Comparison of ENCODE assay signal across 12 cellular contexts in genomic region chr22:36322602-36322915, GRCh38.
DNase-seq lines count a peak whose midpoint lies in the region; ATAC-seq and TF ChIP-seq lines count a peak whose summit lies in the region.
"Had no signal": no experiment of that assay in that cellular context is flagged by ENCODE, and none has a peak within 500 bp of the region (broad histone marks: within the 10 kb centered on the region; RNA-seq: fewer than 3 reads in every experiment).

No MANE protein-coding gene starts in this region.

- WGBS in mammary epithelial cell (ENCODE audit: low coverage, missing lambda C conversion rate) = 84% methylated on average over 10 of the region's 11 CpGs
- 63 to 85% methylated on average over 5 to 7 of the region's 11 CpGs for WGBS in tibial nerve, 2 donors
- WGBS in endodermal cell (ENCODE audit: insufficient coverage in 1 of 2, insufficient read length in 1 of 2), 2 experiments = 93 to 96% methylated on average over 7 to 11 of the region's 11 CpGs

- H2AFZ ChIP-seq in mammary epithelial cell (ENCODE audit: low read depth, low read length) = no peak overlapping the region

- H3K27me3 ChIP-seq in mammary epithelial cell (ENCODE audit: insufficient read depth, low read length) (no peaks in the 10 kb centered on the region), neutrophil (no peaks in the 10 kb centered on the region), tibial nerve (no peaks in the 10 kb centered on the region), endodermal cell (ENCODE audit: control insufficient read depth, insufficient read depth, low read length, poor library complexity, severe bottlenecking) (no peaks in the 10 kb centered on the region)

- H4K20me1 ChIP-seq in mammary epithelial cell (ENCODE audit: insufficient read depth, low read length) = no peaks in the 10 kb centered on the region

- H3K9me3 ChIP-seq in mammary epithelial cell (replicated peaks; ENCODE audit: insufficient read depth, low read length) = no peaks in the 10 kb centered on the region
- H3K9me3 ChIP-seq in neutrophil = peaks cover 4% of the 10 kb centered on the region
- no peaks in the 10 kb centered on the region for H3K9me3 ChIP-seq in tibial nerve
- H3K9me3 ChIP-seq in endodermal cell (ENCODE audit: control insufficient read depth, low read length) = no peaks in the 10 kb centered on the region

- no peak overlapping the region for H3K9ac ChIP-seq in mammary epithelial cell (ENCODE audit: insufficient read depth, low read length)
- no peak overlapping the region for H3K9ac ChIP-seq in endodermal cell (ENCODE audit: extremely low read depth, low read length, poor library complexity, severe bottlenecking)

- no peak overlapping the region for H3K4me3 Mint-ChIP-seq in MCF 10A (ENCODE audit: unreplicated experiment)
- no peak overlapping the region for H3K4me3 Mint-ChIP-seq in effector memory CD8-positive, alpha-beta T cell
- no peak overlapping the region for H3K4me3 Mint-ChIP-seq in endodermal cell

- no peaks in the 10 kb centered on the region for H3K27me3 Mint-ChIP-seq in MCF 10A (ENCODE audit: insufficient read depth, unreplicated experiment)
- H3K27me3 Mint-ChIP-seq in effector memory CD8-positive, alpha-beta T cell = no peaks in the 10 kb centered on the region
- no peaks in the 10 kb centered on the region for H3K27me3 Mint-ChIP-seq in endodermal cell (ENCODE audit: insufficient read depth)

- in situ Hi-C loops in mammary epithelial cell (cut with MboI; ENCODE audit: low sequenced_read_pairs in 2 of 2) = no loop called here

- intact Hi-C loops in MCF 10A (cut with micrococcal nuclease) (no loop called here), mammary epithelial cell (cut with micrococcal nuclease) (no loop called here)

- peaks cover 90% of the 10 kb centered on the region for H3K36me3 Mint-ChIP-seq in MCF 10A (ENCODE audit: insufficient read depth, unreplicated experiment)
- peaks cover 100% of the 10 kb centered on the region for H3K36me3 Mint-ChIP-seq in effector memory CD8-positive, alpha-beta T cell (ENCODE audit: insufficient read depth)
- peaks cover 75% of the 10 kb centered on the region for H3K36me3 Mint-ChIP-seq in endodermal cell (ENCODE audit: low read depth)

- H3K4me1 ChIP-seq in mammary epithelial cell (ENCODE audit: insufficient read depth, low read length) (peaks cover 52% of the 10 kb centered on the region), neutrophil (ENCODE audit: control insufficient read depth in 1 of 2, insufficient read depth in 1 of 2, low read depth in 1 of 2, low read length in 1 of 2) (peaks cover 3 to 5% of the 10 kb centered on the region in 2 experiments), tibial nerve (peaks cover 0 to 55% (median 38%) of the 10 kb centered on the region in 4 donors), endodermal cell (ENCODE audit: control insufficient read depth, insufficient read depth, low read length) (no peaks in the 10 kb centered on the region)

- TF ChIP-seq CTCF in MCF 10A (IDR thresholded peaks at IDR 0.05; ENCODE audit: unreplicated experiment) = no peak
- TF ChIP-seq CTCF in mammary epithelial cell (conservative IDR thresholded peaks at IDR 0.05 in 1 of 2, IDR thresholded peaks at IDR 0.05 in 1 of 2; ENCODE audit: extremely low read depth in 1 of 2, insufficient read depth in 1 of 2, low read depth in 1 of 2, low read length in 2 of 2) = no peak
- TF ChIP-seq CTCF in neutrophil (IDR thresholded peaks at IDR 0.05) = no peak
- TF ChIP-seq CTCF in tibial nerve (IDR thresholded peaks at IDR 0.05) = no peak
- TF ChIP-seq CTCF in endodermal cell (conservative IDR thresholded peaks at IDR 0.05) = no peak

- H3K27ac ChIP-seq in mammary epithelial cell (ENCODE audit: insufficient read depth, low read depth, low read length) (no peak overlapping the region), neutrophil (peak overlapping the region; percentile 27), tibial nerve (peak overlapping the region; percentile 65 to 99 (median 84)), endodermal cell (ENCODE audit: low read depth, low read length) (no peak overlapping the region)

- H3K27ac Mint-ChIP-seq in MCF 10A (ENCODE audit: low read depth, unreplicated experiment) (peak overlapping the region; percentile 78), endodermal cell (no peak overlapping the region)
- peak overlapping the region; percentile 52 to 85 for H3K27ac Mint-ChIP-seq in effector memory CD8-positive, alpha-beta T cell

- H3K9me3 Mint-ChIP-seq in MCF 10A (ENCODE audit: unreplicated experiment) (no peaks in the 10 kb centered on the region), endodermal cell (no peaks in the 10 kb centered on the region)
- H3K9me3 Mint-ChIP-seq in effector memory CD8-positive, alpha-beta T cell = no peaks in the 10 kb centered on the region

- peaks cover 97% of the 10 kb centered on the region for H3K79me2 ChIP-seq in mammary epithelial cell (ENCODE audit: insufficient read depth, low read length)

- BruUV-seq in MCF 10A (replicated peaks; lab: Mats Ljungman, UMichigan) (no TSS peak), mammary epithelial cell (replicated peaks; lab: Mats Ljungman, UMichigan) (no TSS peak)

- dilution Hi-C loops in mammary epithelial cell (cut with HindIII; ENCODE audit: low sequenced_read_pairs) = no loop called here

- ATAC-seq in effector memory CD8-positive, alpha-beta T cell (replicated peaks) = no peak

- no peak for TF ChIP-seq EP300 in tibial nerve (IDR thresholded peaks at IDR 0.05)

- no peak for TF ChIP-seq POLR2A in tibial nerve (IDR thresholded peaks at IDR 0.05)

- peaks cover 23% of the 10 kb centered on the region for H3K4me1 Mint-ChIP-seq in MCF 10A (ENCODE audit: insufficient read depth, unreplicated experiment)
- H3K4me1 Mint-ChIP-seq in effector memory CD8-positive, alpha-beta T cell (ENCODE audit: low read depth in 2 of 2) = peaks cover 14 to 17% of the 10 kb centered on the region in 2 donors
- H3K4me1 Mint-ChIP-seq in endodermal cell = no peaks in the 10 kb centered on the region

- DNase-seq in MCF 10A (ENCODE audit: unreplicated experiment) (no peak), mammary epithelial cell (no peak), tibial nerve (ENCODE audit: low spot score in 2 of 2) (no peak), endodermal cell (no peak), SK-N-DZ (ENCODE audit: low spot score) (no peak), NCI-H526 treated with DMSO at 0.1 percent for 48 hours (lab: John Stamatoyannopoulos, UW) (no peak)
- no peak for DNase-seq in effector memory CD8-positive, alpha-beta T cell
- DNase-seq: activated CD8-positive, alpha-beta memory T cell treated with anti-CD3 and anti-CD28 coated beads, Interleukin-2, amount 50 U/mL, for 48 hours; DMS53; NCI-H446; stimulated activated CD4-positive, alpha-beta T cell treated with anti-CD3 and anti-CD28 coated beads, Interleukin-4, amount 100 ng/mL, for 1 hour had no signal

- POLR2A ChIA-PET in MCF 10A (lab: Yijun Ruan, JAX) = interaction anchor here (1.2 kb wide), 1 partner anchor 66 kb away, joined by 3 read pairs; the partner anchor contains the start of gene MYH9

- CTCF ChIA-PET in MCF 10A (lab: Yijun Ruan, JAX) (interaction anchor here (1.6 to 5.7 kb wide), 3 partner anchors 18 to 149 kb away, joined by 4 to 62 read pairs (median 15); no protein-coding TSS in a partner anchor), mammary epithelial cell (lab: Charles Lee; ENCODE audit: low non-redundant PET) (no interaction called here)

- H3K36me3 ChIP-seq in mammary epithelial cell (ENCODE audit: insufficient read depth, low read length) (peaks cover 74% of the 10 kb centered on the region), neutrophil (peaks cover 100% of the 10 kb centered on the region), tibial nerve (peaks cover 9 to 95% (median 56%) of the 10 kb centered on the region in 3 donors), endodermal cell (ENCODE audit: control insufficient read depth, insufficient read depth, low read length) (peaks cover 100% of the 10 kb centered on the region)

- no peak overlapping the region for H3K4me2 ChIP-seq in mammary epithelial cell (ENCODE audit: insufficient read depth, low read depth, low read length)

- H3K4me3 ChIP-seq in mammary epithelial cell (replicated peaks in 1 of 3; ENCODE audit: insufficient read depth in 1 of 3, low read depth in 2 of 3, low read length in 3 of 3) (no peak overlapping the region), neutrophil (ENCODE audit: low read depth in 1 of 2, low read length in 1 of 2) (no peak overlapping the region), tibial nerve (no peak overlapping the region), endodermal cell (ENCODE audit: low read length) (no peak overlapping the region)

Comparison
In these comparisons a context has a peak if more than half of its experiments do, and no peak if none do; other contexts are left out.
1. H3K27ac ChIP-seq: peak in neutrophil (single experiment) and tibial nerve (4 of 4); none in mammary epithelial cell (single experiment) and endodermal cell (single experiment).